Comparison of ENCODE assay signal across 29 cellular contexts in the genomic region with DNA sequence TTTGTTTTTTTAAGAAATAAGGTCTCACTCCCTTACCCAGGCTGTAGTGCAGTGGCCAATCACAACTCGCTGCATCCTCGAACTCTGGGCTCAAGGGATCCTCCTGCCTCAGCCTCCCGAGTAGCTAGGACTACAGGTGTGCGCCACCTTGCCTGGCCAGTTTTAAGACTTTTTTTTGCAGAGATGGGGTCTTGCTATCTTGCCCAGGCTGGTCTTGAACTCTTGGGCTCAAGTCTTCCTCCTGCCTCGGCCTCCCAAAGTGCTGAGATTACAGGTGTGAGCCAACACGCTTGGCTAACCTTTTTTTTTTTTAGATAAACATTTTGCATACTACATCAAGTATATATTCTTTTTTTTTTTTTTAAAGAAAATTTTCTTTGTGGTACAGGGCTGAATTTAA.
"Had no signal": no experiment of that assay in that cellular context is flagged by ENCODE, and none has a peak within 500 bp of the region (broad histone marks: within the 10 kb centered on the region; RNA-seq: fewer than 3 reads in every experiment).

No MANE protein-coding gene starts in this region.

- H3K4me1 Mint-ChIP-seq: endodermal cell, mesothelial cell of epicardium had no signal

- H3K4me3 Mint-ChIP-seq: endodermal cell, mesothelial cell of epicardium, naive B cell had no signal

- H3K27ac ChIP-seq: coronary artery, dorsolateral prefrontal cortex, epithelial cell of prostate, esophagus squamous epithelium, gastrocnemius medialis, heart right ventricle, left lung, lower lobe of right lung had no signal

- DNase-seq: dermis blood vessel endothelial cell; dorsolateral prefrontal cortex; effector CD4-positive, alpha-beta T cell; effector memory CD4-positive, alpha-beta T cell; endodermal cell; erythroblast; esophagus squamous epithelium; foreskin fibroblast; foreskin melanocyte; gastrocnemius medialis; glutamatergic neuron; head of caudate nucleus; heart right ventricle; hippocampal formation; left cardiac atrium; left lung; left ventricle myocardium superior; lower lobe of right lung; mesenchymal stem cell; mucosa of descending colon; naive B cell had no signal

- H3K4me1 ChIP-seq: gastrocnemius medialis, heart right ventricle, left lung, lower lobe of right lung had no signal

- H3K27ac Mint-ChIP-seq: endodermal cell, mesothelial cell of epicardium had no signal

- FAIRE-seq: colon, endometrium, islet of Langerhans, keratinocyte had no signal

- H3K27me3 ChIP-seq: dorsolateral prefrontal cortex, esophagus squamous epithelium, gastrocnemius medialis, heart right ventricle, left lung had no signal

- H3K9me3 ChIP-seq: esophagus squamous epithelium, gastrocnemius medialis, heart right ventricle, left lung, lower lobe of right lung, mucosa of descending colon had no signal

- H3K27me3 Mint-ChIP-seq: naive B cell had no signal

- ATAC-seq: esophagus mucosa, gastrocnemius medialis, heart right ventricle, left cardiac atrium, left lung, left ventricle myocardium superior, lower lobe of right lung, mucosa of descending colon had no signal

- H3K4me3 ChIP-seq: coronary artery, dorsolateral prefrontal cortex, esophagus squamous epithelium, gastrocnemius medialis, heart right ventricle, left lung, lower lobe of right lung, mucosa of descending colon had no signal

- H3K9me3 Mint-ChIP-seq: endodermal cell, mesothelial cell of epicardium had no signal
